In the genomic region with DNA sequence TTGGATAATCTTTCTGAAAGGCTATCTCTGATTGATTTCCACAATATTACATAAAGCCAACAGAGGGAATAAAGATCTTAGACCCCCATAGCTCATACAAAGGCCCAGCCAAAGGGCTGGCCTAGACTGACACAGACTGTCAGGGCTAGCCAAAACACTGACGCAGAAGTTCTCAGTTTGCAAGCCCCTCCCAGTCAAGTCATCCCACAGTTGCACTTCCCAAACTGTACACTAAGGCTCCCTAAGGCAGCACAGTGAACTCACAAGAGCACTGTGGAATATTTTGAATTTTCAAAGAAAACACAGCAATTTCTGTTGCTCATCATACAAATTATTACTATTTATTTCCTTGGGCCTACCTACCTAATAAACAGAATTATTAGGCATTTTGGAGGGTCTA, we compare ENCODE assay signal across 1 cellular context.
TF ChIP-seq lines count a peak whose summit lies in the region.

No MANE protein-coding gene starts in this region.

TF ChIP-seq in IMR-90, 13 proteins besides CTCF, POLR2A, EP300 and RAD21 (continued from another document):
- TF ChIP-seq BHLHE40 (IDR thresholded peaks at IDR 0.05; ENCODE audit: low read depth, low read length) (no peak), CHD1 (IDR thresholded peaks at IDR 0.05; ENCODE audit: low read depth, low read length) (no peak), NFE2L2 (IDR thresholded peaks at IDR 0.05; ENCODE audit: low read depth, low read length) (no peak), MXI1 (IDR thresholded peaks at IDR 0.05; ENCODE audit: borderline replicate concordance, low read depth, low read length) (no peak), SMC3 (IDR thresholded peaks at IDR 0.05; ENCODE audit: low read depth, low read length) (no peak), CEBPB (IDR thresholded peaks at IDR 0.05; ENCODE audit: low read depth, low read length) (no peak), RFX5 (IDR thresholded peaks at IDR 0.05; ENCODE audit: low read depth, low read length) (no peak)
TF ChIP-seq in IMR-90: peak in this region for 0.
